19 cellular contexts compared by ENCODE assay signal in the genomic region with DNA sequence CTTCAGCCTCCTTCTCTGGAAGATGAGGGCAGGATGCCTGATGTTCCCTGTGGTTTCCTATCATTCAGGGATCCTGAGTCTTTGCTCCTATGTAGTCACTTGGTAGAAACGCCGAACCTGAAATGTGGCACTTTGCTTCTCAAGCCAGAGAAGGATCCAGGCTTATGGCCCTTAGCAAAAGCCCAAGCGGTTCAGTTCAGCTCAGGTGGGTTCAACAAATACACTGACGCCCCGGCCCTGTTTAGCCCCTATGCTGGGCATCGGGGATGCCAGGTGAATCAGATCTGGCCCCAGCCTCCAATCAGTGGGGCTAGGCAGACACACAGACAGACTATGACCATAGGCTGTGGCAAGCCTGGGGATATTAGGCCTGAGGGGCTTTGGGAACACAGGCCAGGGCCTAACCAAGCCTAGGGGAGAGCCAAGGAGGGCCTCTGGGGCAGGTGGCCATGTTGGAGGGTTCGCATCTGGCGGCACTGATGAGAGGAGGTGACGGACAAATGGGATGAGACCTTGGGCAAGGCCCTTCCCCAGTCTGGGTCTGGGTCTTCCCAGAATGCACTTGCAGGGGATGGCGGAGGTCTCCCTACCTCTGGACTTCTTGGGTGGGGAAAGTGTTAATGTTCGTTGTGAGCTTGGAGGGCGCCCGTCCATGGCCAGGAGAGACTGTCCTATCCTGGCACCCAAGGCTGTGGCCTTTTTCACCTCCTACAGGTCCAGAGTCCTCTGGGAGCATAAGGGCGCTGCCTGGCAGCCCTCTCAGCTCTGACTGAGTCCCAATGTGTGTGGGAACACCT. TPM values are rescaled to one million over a fixed set of nuclear protein-coding genes. Genes with fewer than 3 reads are reported as not detected.
A peak's percentile ranks its signal among the peaks of the same experiment; 100 is the strongest.
DNase-seq lines count a peak whose midpoint lies in the region; ATAC-seq, FAIRE-seq and TF ChIP-seq lines count a peak whose summit lies in the region.
"Had no signal": no experiment of that assay in that cellular context is flagged by ENCODE, and none has a peak within 500 bp of the region (broad histone marks: within the 10 kb centered on the region; RNA-seq: fewer than 3 reads in every experiment).

No MANE protein-coding gene starts in this region.

- H3K36me3 ChIP-seq in RWPE2 (ENCODE audit: low read depth), result no peaks in the 10 kb centered on the region
- no peaks in the 10 kb centered on the region for H3K36me3 ChIP-seq in HepG2 (replicated peaks in 1 of 2; ENCODE audit: control insufficient read depth in 1 of 2, insufficient read depth in 2 of 2, low read length in 2 of 2)
- H3K36me3 ChIP-seq in rectal smooth muscle tissue (ENCODE audit: control insufficient read depth, insufficient read depth, low read length), result no peaks in the 10 kb centered on the region
- H3K36me3 ChIP-seq: adrenal gland, SJSA1 had no signal

- no peak overlapping the region for H2AFZ ChIP-seq in HepG2 (ENCODE audit: low read length)

- peak overlapping the region; percentile 47 for H3K27ac ChIP-seq in AG04450 (ENCODE audit: low read depth, low read length)
- no peak overlapping the region for H3K27ac ChIP-seq in RWPE2 (ENCODE audit: poor library complexity, severe bottlenecking)
- H3K27ac ChIP-seq in HepG2 (ENCODE audit: extremely low read length, insufficient read depth, low read length), result no peak overlapping the region
- H3K27ac ChIP-seq in rectal smooth muscle tissue (ENCODE audit: low read depth, low read length), result peak overlapping the region; percentile 90
- H3K27ac ChIP-seq: SJSA1 had no signal

- 61% methylated on average over 14 of the region's 14 CpGs for WGBS in HepG2 (ENCODE audit: low lambda C conversion rate)

- H3K27me3 ChIP-seq in AG04450 (ENCODE audit: control insufficient read depth, insufficient read depth, low read length), result no peaks in the 10 kb centered on the region
- no peaks in the 10 kb centered on the region for H3K27me3 ChIP-seq in RWPE2 (ENCODE audit: insufficient read depth, poor library complexity, severe bottlenecking)
- no peaks in the 10 kb centered on the region for H3K27me3 ChIP-seq in HepG2 (ENCODE audit: control insufficient read depth in 1 of 2, insufficient read depth in 2 of 2, low read length in 2 of 2)
- no peaks in the 10 kb centered on the region for H3K27me3 ChIP-seq in rectal smooth muscle tissue (ENCODE audit: control insufficient read depth, insufficient read depth, low read length)
- H3K27me3 ChIP-seq: adrenal gland, SJSA1 had no signal

- no peaks in the 10 kb centered on the region for H4K20me1 ChIP-seq in HepG2 (ENCODE audit: insufficient read depth, low read length)

- no peak for FAIRE-seq in HepG2 (lab: Jason Lieb, UNC)
- FAIRE-seq: GM18507 had no signal

- in situ Hi-C loops in HepG2 (cut with HindIII; ENCODE audit: extremely low pct_ligation_motif_present, low pct_unique_long_range_greater_than_20kb), result no loop called here

- TF ChIP-seq CTCF in AG04450 (IDR thresholded peaks at IDR 0.05; ENCODE audit: low read depth, low read length) (no peak), RWPE2 (IDR thresholded peaks at IDR 0.05; ENCODE audit: poor library complexity, severe bottlenecking) (no peak), HepG2 (CRISPR knock-in tag; IDR thresholded peaks at IDR 0.05) (no peak)

- CTCF ChIA-PET in AG04450 (lab: Charles Lee), result no interaction called here
- CTCF ChIA-PET in HepG2 (lab: Yijun Ruan, JAX; ENCODE audit: low intra/inter-chr PET ratio, low total read pairs), result no interaction called here

- no peak for TF ChIP-seq POLR2A in HepG2 (IDR thresholded peaks at IDR 0.05; ENCODE audit: insufficient read depth in 1 of 2, low read depth in 2 of 2, low read length in 2 of 2)

- H3K9me3 ChIP-seq in AG04450 (ENCODE audit: control insufficient read depth, insufficient read depth, low read length) (no peaks in the 10 kb centered on the region), RWPE2 (ENCODE audit: severe bottlenecking) (no peaks in the 10 kb centered on the region), HepG2 (ENCODE audit: low read length) (no peaks in the 10 kb centered on the region)
- H3K9me3 ChIP-seq: adrenal gland, SJSA1 had no signal

- no TSS peak for BruUV-seq in HepG2 (replicated peaks; lab: Mats Ljungman, UMichigan)

- H3K4me1 ChIP-seq in RWPE2 (ENCODE audit: insufficient read depth, poor library complexity, severe bottlenecking) (peaks cover 23% of the 10 kb centered on the region), HepG2 (ENCODE audit: insufficient read depth, low read length) (peaks cover 50% of the 10 kb centered on the region), rectal smooth muscle tissue (ENCODE audit: control insufficient read depth, insufficient read depth, low read length) (peaks cover 47% of the 10 kb centered on the region)
- H3K4me1 ChIP-seq: adrenal gland had no signal

- no peak overlapping the region for H3K4me3 ChIP-seq in AG04450 (ENCODE audit: low read depth, low read length)
- no peak overlapping the region for H3K4me3 ChIP-seq in RWPE2 (ENCODE audit: severe bottlenecking)
- H3K4me3 ChIP-seq in HepG2 (replicated peaks in 1 of 3; ENCODE audit: insufficient read depth in 1 of 3, low read depth in 2 of 3, low read length in 3 of 3), result no peak overlapping the region; a peak in 1 of 6 replicates
- no peak overlapping the region for H3K4me3 ChIP-seq in rectal smooth muscle tissue (ENCODE audit: low read length)
- H3K4me3 ChIP-seq: adrenal gland, SJSA1 had no signal

- no peak overlapping the region for H3K9ac ChIP-seq in HepG2 (ENCODE audit: insufficient read depth, low read depth, low read length)
- H3K9ac ChIP-seq in rectal smooth muscle tissue (ENCODE audit: low read length), result no peak overlapping the region

- no peak for ATAC-seq in RWPE2 (ENCODE audit: low read depth)
- ATAC-seq in HepG2, result peak; percentile 7
- no peak for ATAC-seq in HG02970 (IDR thresholded peaks at IDR 0.05; ENCODE audit: low FRiP score, unreplicated experiment)
- ATAC-seq: CD8-positive, alpha-beta T cell; stimulated activated naive B cell treated with anti-CD40 and anti-IgM and Interleukin-4, amounts not matched to agents 10 μg/mL and 1 μg/mL and 100 μg/mL, for 72 hours had no signal

- H3K4me2 ChIP-seq in HepG2 (ENCODE audit: low read depth, low read length), result peak overlapping the region; percentile 41

- no peak for TF ChIP-seq EP300 in HepG2 (IDR thresholded peaks at IDR 0.05; ENCODE audit: low read depth in 2 of 2, low read length in 2 of 2)
- no peak for TF ChIP-seq EP300 in HepG2 (CRISPR knock-in tag; IDR thresholded peaks at IDR 0.05; ENCODE audit: borderline replicate concordance)

- TF ChIP-seq RAD21 in HepG2 (CRISPR knock-in tag; IDR thresholded peaks at IDR 0.05), result no peak

- no peaks in the 10 kb centered on the region for H3K79me2 ChIP-seq in HepG2 (ENCODE audit: insufficient read depth, low read length)

- POLR2A ChIA-PET in AG04450 (lab: Yijun Ruan, JAX) (interaction anchor here (0.6 to 2.1 kb wide), 8 partner anchors 13 to 337 kb away, joined by 3 to 9 read pairs (median 6); a partner anchor contains a TSS), HepG2 (lab: Yijun Ruan, JAX) (interaction anchor here (0.5 to 1.7 kb wide), 4 partner anchors 16 to 51 kb away, joined by 3 to 7 read pairs (median 5); a partner anchor contains a TSS)

- DNase-seq in AG04450 (ENCODE audit: low read depth, low spot score) (no peak), RWPE2 (ENCODE audit: low spot score) (peak; percentile 76), HepG2 (ENCODE audit: low spot score) (no peak), NCI-H1092 (lab: John Stamatoyannopoulos, UW) (no peak), mesenteric fat pad (ENCODE audit: low spot score) (no peak), NCI-H69 (lab: John Stamatoyannopoulos, UW) (no peak)
- DNase-seq: caudate nucleus; CD8-positive, alpha-beta T cell; effector memory CD4-positive, alpha-beta T cell; MM.1S; NCI-H187 treated with DMSO at 0.1 percent for 48 hours; NCI-H446; stimulated activated CD4-positive, alpha-beta T cell treated with anti-CD3 and anti-CD28 coated beads, Interleukin-12 subunit alpha, Interleukin-12 subunit beta, amount 100 ng/mL, for 4 hours; stimulated activated naive B cell treated with anti-CD40 and anti-IgM and Interleukin-4, amounts not matched to agents 10 μg/mL and 1 μg/mL and 100 μg/mL, for 72 hours had no signal

- intact Hi-C loops in HepG2 (cut with micrococcal nuclease; ENCODE audit: unreplicated experiment), result no loop called here

RNA-seq across cellular contexts. Expression of a gene that starts 17.6 kb away (rescaled TPM):
- polyA plus RNA-seq in AG04450 (2011; rRNA removed), result 13.9 and 19.1 TPM in 2 replicates
- polyA minus RNA-seq in AG04450 (2011; rRNA and poly(A)+ RNA removed), result 21.9 and 28.6 TPM in 2 replicates
- total RNA-seq in HepG2 (2016; rRNA removed; fragmentation: Illumina TruSeq; extraction: Trizol), result 54.7 and 59.7 TPM in 2 replicates
- 18.4 and 21.0 TPM in 2 replicates for total RNA-seq in HepG2 (2016; cell fraction: cytosol; rRNA removed; fragmentation: Illumina TruSeq; extraction: Trizol; ENCODE audit: low read depth)
- total RNA-seq in HepG2 (2016; cell fraction: insoluble cytoplasmic fraction; rRNA removed; fragmentation: Illumina TruSeq; extraction: Trizol), result 48.2 and 56.8 TPM in 2 replicates
- total RNA-seq in HepG2 (2016; cell fraction: membrane; rRNA removed; fragmentation: Illumina TruSeq; extraction: Trizol), result 25.3 and 30.3 TPM in 2 replicates
- total RNA-seq in HepG2 (2016; cell fraction: nucleus; rRNA removed; fragmentation: Illumina TruSeq; extraction: Trizol), result 60.1 and 65.6 TPM in 2 replicates
- 192 and 229 TPM in 2 replicates for polyA plus RNA-seq in HepG2 (2011; rRNA removed)
- polyA plus RNA-seq in HepG2 (2011; cell fraction: cytosol; rRNA removed), result 97.4 and 112 TPM in 2 replicates
- 448 and 459 TPM in 2 replicates for polyA plus RNA-seq in HepG2 (2011; cell fraction: nucleus; rRNA removed)
- 148 and 158 TPM in 2 replicates for polyA plus RNA-seq in HepG2 (2012)
- 3.4 and 4.0 TPM in 2 replicates for polyA plus RNA-seq in HepG2 (2016; cell fraction: cytosol; fragmentation: Illumina TruSeq; extraction: Trizol; ENCODE audit: low read depth)
- 43.5 and 52.9 TPM in 2 replicates for polyA plus RNA-seq in HepG2 (2016; cell fraction: insoluble cytoplasmic fraction; fragmentation: Illumina TruSeq; extraction: Trizol; ENCODE audit: low read depth)
- polyA plus RNA-seq in HepG2 (2016; cell fraction: membrane; fragmentation: Illumina TruSeq; extraction: Trizol; ENCODE audit: low read depth), result 13.5 and 16.0 TPM in 2 replicates
- 92.1 and 101 TPM in 2 replicates for polyA plus RNA-seq in HepG2 (2016; cell fraction: nucleus; fragmentation: Illumina TruSeq; extraction: Trizol; ENCODE audit: insufficient read depth, low read depth)
- 0.87 and 280 TPM in 2 replicates for polyA minus RNA-seq in HepG2 (2011; rRNA and poly(A)+ RNA removed; ENCODE audit: low replicate concordance)
- polyA minus RNA-seq in HepG2 (2011; cell fraction: cytosol; rRNA and poly(A)+ RNA removed), result 92.5 and 127 TPM in 2 replicates
- polyA minus RNA-seq in HepG2 (2011; cell fraction: nucleus; rRNA and poly(A)+ RNA removed), result 209 and 267 TPM in 2 replicates
- total RNA-seq in mesenteric fat pad, result 23.9 TPM

RNA-seq across cellular contexts. Expression of a gene that starts 38.9 kb away (rescaled TPM):
- polyA plus RNA-seq in AG04450 (2011; rRNA removed) (71.6 and 78.6 TPM in 2 replicates), HepG2 (2011; rRNA removed) (70.2 and 74.1 TPM in 2 replicates)
- polyA minus RNA-seq in AG04450 (2011; rRNA and poly(A)+ RNA removed), result 31.8 and 35.3 TPM in 2 replicates
- total RNA-seq in HepG2 (2016; rRNA removed; fragmentation: Illumina TruSeq; extraction: Trizol) (16.5 and 18.6 TPM in 2 replicates), mesenteric fat pad (43.6 TPM)
- total RNA-seq in HepG2 (2016; cell fraction: cytosol; rRNA removed; fragmentation: Illumina TruSeq; extraction: Trizol; ENCODE audit: low read depth), result 10.8 and 15.2 TPM in 2 replicates
- 15.1 and 16.2 TPM in 2 replicates for total RNA-seq in HepG2 (2016; cell fraction: insoluble cytoplasmic fraction; rRNA removed; fragmentation: Illumina TruSeq; extraction: Trizol)
- total RNA-seq in HepG2 (2016; cell fraction: membrane; rRNA removed; fragmentation: Illumina TruSeq; extraction: Trizol), result 25.3 and 29.5 TPM in 2 replicates
- 15.3 and 19.6 TPM in 2 replicates for total RNA-seq in HepG2 (2016; cell fraction: nucleus; rRNA removed; fragmentation: Illumina TruSeq; extraction: Trizol)
- 93.3 and 98.4 TPM in 2 replicates for polyA plus RNA-seq in HepG2 (2011; cell fraction: cytosol; rRNA removed)
- polyA plus RNA-seq in HepG2 (2011; cell fraction: nucleus; rRNA removed), result 35.2 and 44.3 TPM in 2 replicates
- polyA plus RNA-seq in HepG2 (2012), result 45.7 and 46.8 TPM in 2 replicates
- polyA plus RNA-seq in HepG2 (2016; cell fraction: cytosol; fragmentation: Illumina TruSeq; extraction: Trizol; ENCODE audit: low read depth), result 48.1 and 71.4 TPM in 2 replicates
- polyA plus RNA-seq in HepG2 (2016; cell fraction: insoluble cytoplasmic fraction; fragmentation: Illumina TruSeq; extraction: Trizol; ENCODE audit: low read depth), result 55.8 and 57.5 TPM in 2 replicates
- 67.6 and 91.3 TPM in 2 replicates for polyA plus RNA-seq in HepG2 (2016; cell fraction: membrane; fragmentation: Illumina TruSeq; extraction: Trizol; ENCODE audit: low read depth)
- 68.3 and 69.5 TPM in 2 replicates for polyA plus RNA-seq in HepG2 (2016; cell fraction: nucleus; fragmentation: Illumina TruSeq; extraction: Trizol; ENCODE audit: insufficient read depth, low read depth)
- 47.1 and 62.0 TPM in 2 replicates for polyA minus RNA-seq in HepG2 (2011; rRNA and poly(A)+ RNA removed; ENCODE audit: low replicate concordance)
- polyA minus RNA-seq in HepG2 (2011; cell fraction: cytosol; rRNA and poly(A)+ RNA removed), result 11.5 and 14.7 TPM in 2 replicates
- polyA minus RNA-seq in HepG2 (2011; cell fraction: nucleus; rRNA and poly(A)+ RNA removed), result 7.6 and 12.7 TPM in 2 replicates

Comparison
In these comparisons a context has a peak if more than half of its experiments do, and no peak if none do; other contexts are left out.
1. H3K27ac ChIP-seq: peak in AG04450 (single experiment) and rectal smooth muscle tissue (single experiment); none in RWPE2 (single experiment) and HepG2 (single experiment).